In genomic region chr17:34001246-34001645, GRCh38 we compare ENCODE assay signal across 35 cellular contexts.
DNase-seq lines count a peak whose midpoint lies in the region; ATAC-seq and TF ChIP-seq lines count a peak whose summit lies in the region.
"Had no signal": no experiment of that assay in that cellular context is flagged by ENCODE, and none has a peak within 500 bp of the region (broad histone marks: within the 10 kb centered on the region; RNA-seq: fewer than 3 reads in every experiment).

No MANE protein-coding gene starts in this region.

- H2BK12ac ChIP-seq in H9 (ENCODE audit: insufficient read length, low read depth, low read length): no peak overlapping the region

- no peak overlapping the region for H3K23ac ChIP-seq in H9 (ENCODE audit: insufficient read length, low read depth, low read length)

- H3K14ac ChIP-seq in H9 (ENCODE audit: insufficient read depth, low read length): no peak overlapping the region; the same call in 1 of the 2 replicates

- peak overlapping the region; percentile 75 for H2BK20ac ChIP-seq in H9 (ENCODE audit: low read depth, low read length, poor library complexity, severe bottlenecking)

- H3K56ac ChIP-seq in H9 (ENCODE audit: insufficient read length, low read depth, low read length): no peak overlapping the region

- TF ChIP-seq EP300 in esophagus muscularis mucosa (IDR thresholded peaks at IDR 0.05): no peak

- no peak overlapping the region for H3K4me2 ChIP-seq in H9 (ENCODE audit: insufficient read depth, insufficient read length, low read length)
- H3K4me2 ChIP-seq: A549; BLaER1; BLaER1 treated with 17β-estradiol and CSF1 and Interleukin-3, amounts not matched to agents 10 nM and 100 nM had no signal

- no peak overlapping the region for H4K8ac ChIP-seq in H9 (replicated peaks; ENCODE audit: insufficient read length, low read depth, low read length)

- no peak overlapping the region for H2AK5ac ChIP-seq in H9 (ENCODE audit: insufficient read length, low read length)

- H3K4me3 Mint-ChIP-seq in H9: no peak overlapping the region
- no peak overlapping the region for H3K4me3 Mint-ChIP-seq in osteocyte (ENCODE audit: unreplicated experiment)
- H3K4me3 Mint-ChIP-seq in T-helper 2 cell treated with Interferon-gamma antibody and Interleukin-4, amounts not matched to agents 5 μg/mL and 100 μg/mL, for 36 hours: no peak overlapping the region
- H3K4me3 Mint-ChIP-seq: B cell; CD14-positive monocyte; CD4-positive, alpha-beta T cell; CD4-positive, CD25-positive, alpha-beta regulatory T cell; CD8-positive, alpha-beta memory T cell; CD8-positive, alpha-beta T cell had no signal

- no peak overlapping the region for H3K4me3 ChIP-seq in esophagus muscularis mucosa
- no peak overlapping the region for H3K4me3 ChIP-seq in dorsolateral prefrontal cortex
- H3K4me3 ChIP-seq in tibial artery: no peak overlapping the region
- no peak overlapping the region for H3K4me3 ChIP-seq in aorta (ENCODE audit: low read length in 2 of 2)
- H3K4me3 ChIP-seq: A549; BLaER1; BLaER1 treated with 17β-estradiol and CSF1 and Interleukin-3, amounts not matched to agents 10 nM and 100 nM had no signal

- H3K27ac ChIP-seq in H9 (ENCODE audit: insufficient read length, low read depth, low read length): no peak overlapping the region
- no peak overlapping the region for H3K27ac ChIP-seq in esophagus muscularis mucosa (replicated peaks in 1 of 4)
- H3K27ac ChIP-seq in dorsolateral prefrontal cortex: no peak overlapping the region
- no peak overlapping the region for H3K27ac ChIP-seq in tibial artery
- H3K27ac ChIP-seq in aorta (ENCODE audit: low read depth in 1 of 2, low read length in 2 of 2): no peak overlapping the region
- H3K27ac ChIP-seq: 22Rv1; A549; BLaER1; BLaER1 treated with 17β-estradiol and CSF1 and Interleukin-3, amounts not matched to agents 10 nM and 100 nM; C4-2B had no signal

- no peaks in the 10 kb centered on the region for H3K79me2 ChIP-seq in H9 (ENCODE audit: insufficient read depth, low read length)

- H3K27me3 ChIP-seq in H9 (ENCODE audit: insufficient read depth, low read length) (no peaks in the 10 kb centered on the region), esophagus muscularis mucosa (peaks cover 0 to 11% (median 0%) of the 10 kb centered on the region in 4 donors), dorsolateral prefrontal cortex (peaks cover 0 to 5% (median 0%) of the 10 kb centered on the region in 45 donors), tibial artery (no peaks in the 10 kb centered on the region), aorta (ENCODE audit: control insufficient read depth in 1 of 2, insufficient read depth in 2 of 2, low read length in 1 of 2) (no peaks in the 10 kb centered on the region)
- H3K27me3 ChIP-seq: BE2C; BLaER1; BLaER1 treated with 17β-estradiol and CSF1 and Interleukin-3, amounts not matched to agents 10 nM and 100 nM had no signal

- H3K23me2 ChIP-seq in H9 (ENCODE audit: insufficient read length, low read depth, low read length, poor library complexity, severe bottlenecking): no peaks in the 10 kb centered on the region

- H3K27ac Mint-ChIP-seq in H9 (no peak overlapping the region), osteocyte (ENCODE audit: unreplicated experiment) (no peak overlapping the region)
- no peak overlapping the region for H3K27ac Mint-ChIP-seq in T-helper 2 cell treated with Interferon-gamma antibody and Interleukin-4, amounts not matched to agents 5 μg/mL and 100 μg/mL, for 36 hours
- H3K27ac Mint-ChIP-seq: B cell; CD14-positive monocyte; CD4-positive, alpha-beta memory T cell; CD4-positive, alpha-beta T cell; CD4-positive, CD25-positive, alpha-beta regulatory T cell; CD8-positive, alpha-beta memory T cell; CD8-positive, alpha-beta T cell had no signal

- H4K20me1 ChIP-seq in H9 (ENCODE audit: control insufficient read depth, insufficient read depth, insufficient read length): no peaks in the 10 kb centered on the region
- H4K20me1 ChIP-seq: BLaER1; BLaER1 treated with 17β-estradiol and CSF1 and Interleukin-3, amounts not matched to agents 10 nM and 100 nM had no signal

- no peak for DNase-seq in H9
- DNase-seq in esophagus muscularis mucosa (ENCODE audit: extremely low spot score): peak; percentile 24
- peak; percentile 75 for DNase-seq in osteocyte (ENCODE audit: extremely low spot score, unreplicated experiment)
- no peak for DNase-seq in T-helper 2 cell treated with Interferon-gamma antibody and Interleukin-4, amounts not matched to agents 5 μg/mL and 100 μg/mL, for 36 hours (ENCODE audit: low spot score)
- DNase-seq in dorsolateral prefrontal cortex: no peak
- no peak for DNase-seq in tibial artery
- no peak for DNase-seq in aorta
- DNase-seq: 8988T; ACHN; AML-193; BE2C; C1 segment of cervical spinal cord; Caco-2; Calu3; CD4-positive, alpha-beta memory T cell; CD4-positive, alpha-beta T cell; CD4-positive, CD25-positive, alpha-beta regulatory T cell; CD8-positive, alpha-beta memory T cell; CD8-positive, alpha-beta T cell; COR-L47; DMS 273 treated with DMSO at 0.1 percent for 48 hours; DMS153; DMS53; DMS79; DMS79 treated with DMSO at 0.1 percent for 48 hours; DND-41; EL had no signal

- H3K9me3 Mint-ChIP-seq in H9 (peaks cover 5 to 8% of the 10 kb centered on the region in 2 experiments; a peak in 4 of 5 replicates), osteocyte (ENCODE audit: unreplicated experiment) (peaks cover 43% of the 10 kb centered on the region)
- peaks cover 16% of the 10 kb centered on the region for H3K9me3 Mint-ChIP-seq in T-helper 2 cell treated with Interferon-gamma antibody and Interleukin-4, amounts not matched to agents 5 μg/mL and 100 μg/mL, for 36 hours

- H3K4me1 ChIP-seq in H9 (ENCODE audit: insufficient read depth, low read length): no peaks in the 10 kb centered on the region
- no peaks in the 10 kb centered on the region for H3K4me1 ChIP-seq in esophagus muscularis mucosa
- no peaks in the 10 kb centered on the region for H3K4me1 ChIP-seq in tibial artery
- no peaks in the 10 kb centered on the region for H3K4me1 ChIP-seq in aorta (ENCODE audit: control insufficient read depth in 1 of 2, insufficient read depth in 2 of 2, low read length in 2 of 2)
- H3K4me1 ChIP-seq: A549; BE2C; BLaER1; BLaER1 treated with 17β-estradiol and CSF1 and Interleukin-3, amounts not matched to agents 10 nM and 100 nM; Caco-2 had no signal

- H3K4me1 Mint-ChIP-seq in H9: no peaks in the 10 kb centered on the region
- H3K4me1 Mint-ChIP-seq in osteocyte (ENCODE audit: unreplicated experiment): no peaks in the 10 kb centered on the region
- H3K4me1 Mint-ChIP-seq in T-helper 2 cell treated with Interferon-gamma antibody and Interleukin-4, amounts not matched to agents 5 μg/mL and 100 μg/mL, for 36 hours (ENCODE audit: low read depth): no peaks in the 10 kb centered on the region
- H3K4me1 Mint-ChIP-seq: B cell; CD14-positive monocyte; CD4-positive, alpha-beta memory T cell; CD4-positive, CD25-positive, alpha-beta regulatory T cell; CD8-positive, alpha-beta memory T cell had no signal

- H3K4ac ChIP-seq in H9 (ENCODE audit: low read depth, low read length): no peak overlapping the region; the same call in 1 of the 2 replicates

- no peak overlapping the region for H2BK5ac ChIP-seq in H9 (ENCODE audit: insufficient read length, low read length)

- no peaks in the 10 kb centered on the region for H3K27me3 Mint-ChIP-seq in H9 (ENCODE audit: low read depth)
- no peaks in the 10 kb centered on the region for H3K27me3 Mint-ChIP-seq in osteocyte (ENCODE audit: unreplicated experiment)
- peaks cover 8% of the 10 kb centered on the region for H3K27me3 Mint-ChIP-seq in T-helper 2 cell treated with Interferon-gamma antibody and Interleukin-4, amounts not matched to agents 5 μg/mL and 100 μg/mL, for 36 hours (ENCODE audit: low read depth)

- WGBS in H9 (ENCODE audit: extremely low coverage, insufficient read length, low lambda C conversion rate): no CpG with 5 or more reads among the region's 2 CpGs
- WGBS in esophagus muscularis mucosa: 86% methylated on average over 2 of the region's 2 CpGs
- 86 to 91% methylated on average over 2 of the region's 2 CpGs for WGBS in aorta, 2 donors

- no peaks in the 10 kb centered on the region for H3K79me1 ChIP-seq in H9 (ENCODE audit: insufficient read depth, low read depth, low read length, poor library complexity, severe bottlenecking)

- no peak overlapping the region for H4K5ac ChIP-seq in H9 (ENCODE audit: insufficient read length, low read depth, low read length)

- H3K36me3 Mint-ChIP-seq in H9 (ENCODE audit: insufficient read depth in 1 of 3, low read depth in 3 of 3): peaks cover 0 to 8% (median 4%) of the 10 kb centered on the region in 3 experiments; a peak in 4 of 7 replicates
- no peaks in the 10 kb centered on the region for H3K36me3 Mint-ChIP-seq in osteocyte (ENCODE audit: unreplicated experiment)
- H3K36me3 Mint-ChIP-seq in T-helper 2 cell treated with Interferon-gamma antibody and Interleukin-4, amounts not matched to agents 5 μg/mL and 100 μg/mL, for 36 hours (ENCODE audit: low read depth): no peaks in the 10 kb centered on the region
- H3K36me3 Mint-ChIP-seq: CD14-positive monocyte; CD8-positive, alpha-beta T cell had no signal

- no peak for TF ChIP-seq POLR2A in esophagus muscularis mucosa (IDR thresholded peaks at IDR 0.05; ENCODE audit: low read depth)

- no peak overlapping the region for H3T11ph ChIP-seq in H9 (ENCODE audit: low read length)

- H2AFZ ChIP-seq in H9 (ENCODE audit: low read length): no peak overlapping the region

- H3K9me3 ChIP-seq in H9 (ENCODE audit: control insufficient read depth, low read depth, low read length) (no peaks in the 10 kb centered on the region), esophagus muscularis mucosa (peaks cover 0 to 37% (median 21%) of the 10 kb centered on the region in 4 donors), tibial artery (peaks cover 0 to 18% (median 11%) of the 10 kb centered on the region in 3 donors), aorta (ENCODE audit: control insufficient read depth, low read length) (peaks cover 2% of the 10 kb centered on the region)
- H3K9me3 ChIP-seq: BE2C had no signal

- H4K91ac ChIP-seq in H9 (ENCODE audit: insufficient read length, low read depth, low read length): peak overlapping the region; percentile 19

- no peak overlapping the region for H2BK15ac ChIP-seq in H9 (ENCODE audit: low read depth, low read length)

- peak; percentile 8 for ATAC-seq in esophagus mucosa
- ATAC-seq in aorta (ENCODE audit: low FRiP score): no peak
- ATAC-seq: A549; CD8-positive, alpha-beta T cell had no signal

- intact Hi-C loops in esophagus muscularis mucosa (cut with DNase I) (no loop called here), dorsolateral prefrontal cortex (cut with DNase I) (no loop called here), tibial artery (cut with DNase I; ENCODE audit: low total_unique reads) (no loop called here), aorta (cut with DNase I) (no loop called here)

- no peak overlapping the region for H3K9ac ChIP-seq in H9 (ENCODE audit: extremely low read depth, insufficient read length, low read length)
- H3K9ac ChIP-seq: BLaER1; BLaER1 treated with 17β-estradiol and CSF1 and Interleukin-3, amounts not matched to agents 10 nM and 100 nM had no signal

- H3K36me3 ChIP-seq in esophagus muscularis mucosa: no peaks in the 10 kb centered on the region
- H3K36me3 ChIP-seq in tibial artery: no peaks in the 10 kb centered on the region
- no peaks in the 10 kb centered on the region for H3K36me3 ChIP-seq in aorta (ENCODE audit: control insufficient read depth in 1 of 2, insufficient read depth in 2 of 2, low read length in 1 of 2)
- H3K36me3 ChIP-seq: BE2C; BLaER1 treated with 17β-estradiol and CSF1 and Interleukin-3, amounts not matched to agents 10 nM and 100 nM had no signal

- TF ChIP-seq CTCF in H9 (conservative IDR thresholded peaks at IDR 0.05) (no peak), esophagus muscularis mucosa (IDR thresholded peaks at IDR 0.05) (no peak), osteocyte (IDR thresholded peaks at IDR 0.05) (no peak), dorsolateral prefrontal cortex (IDR thresholded peaks at IDR 0.05 in 54 of 56, conservative IDR thresholded peaks at IDR 0.05 in 2 of 56; ENCODE audit: low read depth in 1 of 56, partially characterized antibody in 56 of 56) (no peak), tibial artery (IDR thresholded peaks at IDR 0.05) (no peak)

- no peak overlapping the region for H3K18ac ChIP-seq in H9 (ENCODE audit: insufficient read length, low read depth, low read length)

- no peak overlapping the region for H2BK120ac ChIP-seq in H9 (ENCODE audit: low read depth, low read length, poor library complexity, severe bottlenecking)

Comparison
In these comparisons a context has a peak if more than half of its experiments do, and no peak if none do; other contexts are left out.
1. DNase-seq: peak in esophagus muscularis mucosa (single experiment) and osteocyte (single experiment); none in H9 (single experiment), T-helper 2 cell treated with Interferon-gamma antibody and Interleukin-4, amounts not matched to agents 5 μg/mL and 100 μg/mL, for 36 hours (single experiment), dorsolateral prefrontal cortex (0 of 10), tibial artery (0 of 2) and aorta (0 of 2).